1 cellular context compared by ENCODE assay signal in genomic region chr22:35205956-35206355, GRCh38.
TF ChIP-seq lines count a peak whose summit lies in the region.

No MANE protein-coding gene starts in this region.

TF ChIP-seq in SK-N-SH treated with all-trans-retinoic acid at 6 μM for 48 hours, 23 proteins besides CTCF, POLR2A, EP300 and RAD21 (continued from another document):
- TF ChIP-seq TSHZ2 (CRISPR knock-in tag; IDR thresholded peaks at IDR 0.05): no peak
- no peak for TF ChIP-seq ESRRG (CRISPR knock-in tag; IDR thresholded peaks at IDR 0.05)
- TF ChIP-seq SNAI2 (CRISPR knock-in tag; IDR thresholded peaks at IDR 0.05): no peak
